In the genomic region with DNA sequence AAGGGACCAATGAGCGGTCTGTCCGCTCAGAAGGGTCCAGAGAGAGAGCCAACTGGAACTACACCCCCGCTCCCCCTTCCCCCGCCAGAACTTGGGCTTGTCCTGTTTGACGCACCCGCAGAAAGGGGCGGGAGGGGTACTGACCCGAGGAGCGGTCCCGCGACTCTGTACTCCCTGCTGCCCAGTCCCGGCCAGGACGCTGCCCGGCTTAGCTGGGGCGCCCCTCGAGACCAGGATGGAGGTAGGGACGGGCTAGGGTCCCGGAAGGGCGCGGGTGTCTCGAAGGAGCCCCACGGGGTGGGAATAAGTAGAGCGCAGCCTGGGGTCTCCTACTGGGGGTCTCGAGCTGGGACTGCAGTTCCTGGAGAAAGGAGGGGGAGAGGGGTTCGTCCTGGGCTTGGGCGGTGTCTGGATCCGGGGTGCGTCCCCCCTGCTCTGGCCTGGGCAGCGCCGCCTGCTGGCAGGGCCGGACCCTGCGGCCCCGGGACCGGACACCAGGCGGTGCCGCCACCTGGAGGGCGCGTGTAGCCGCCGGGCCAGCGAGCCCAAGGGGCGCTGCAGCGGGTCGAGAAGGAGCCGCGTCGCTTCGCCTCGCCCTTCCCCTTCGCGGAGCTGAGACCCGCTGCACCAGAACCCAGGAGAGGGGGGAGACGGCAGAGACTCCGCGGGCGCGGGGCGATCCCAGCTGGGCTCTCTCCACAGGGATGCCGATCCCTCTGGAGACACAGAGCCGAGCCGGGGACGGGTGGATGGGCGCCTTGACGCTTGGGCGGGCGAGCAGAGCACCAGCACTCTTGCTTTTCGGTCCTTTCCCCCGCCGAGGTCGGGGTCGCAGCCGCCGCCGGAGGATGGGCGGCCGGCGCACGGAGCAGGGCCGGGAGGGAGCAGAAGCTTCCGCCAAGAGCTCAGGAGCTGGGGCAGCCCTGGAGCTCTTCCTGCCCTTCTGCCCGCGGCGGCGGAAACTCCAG, we compare ENCODE assay signal across 8 cellular contexts. TPM values are rescaled to one million over a fixed set of nuclear protein-coding genes. Genes with fewer than 3 reads are reported as not detected.
A peak's percentile ranks its signal among the peaks of the same experiment; 100 is the strongest.
DNase-seq lines count a peak whose midpoint lies in the region; ATAC-seq and TF ChIP-seq lines count a peak whose summit lies in the region.

No MANE protein-coding gene starts in this region.

- H3K27ac ChIP-seq in HUES48 (ENCODE audit: low read depth, low read length) (peak overlapping the region; percentile 6), parathyroid adenoma (peak overlapping the region; percentile 82), transverse colon (peak overlapping the region; percentile 89 to 94 (median 92))

- peaks cover 55% of the 10 kb centered on the region for H3K27me3 ChIP-seq in HUES48 (ENCODE audit: control insufficient read depth, insufficient read depth, low read length)
- H3K27me3 ChIP-seq in parathyroid adenoma (ENCODE audit: control insufficient read depth, insufficient read depth, low read length): no peaks in the 10 kb centered on the region
- no peaks in the 10 kb centered on the region for H3K27me3 ChIP-seq in transverse colon

- peak overlapping the region; percentile 99 for H3K4me2 ChIP-seq in parathyroid adenoma (ENCODE audit: low read length)

- TF ChIP-seq POLR2A in Raji (IDR thresholded peaks at IDR 0.05; ENCODE audit: insufficient read depth, low read depth, low read length) (peak; percentile 53; the same call in 1 of the 2 replicates), transverse colon (IDR thresholded peaks at IDR 0.05) (no peak)

- WGBS in transverse colon (ENCODE audit: low coverage in 1 of 2), 2 donors: 0% methylated on average over 82 of the region's 84 CpGs; no CpG with 5 or more reads in 1 of the 2 donors

- H3K36me3 ChIP-seq in HUES48 (ENCODE audit: control insufficient read depth, insufficient read depth, low read length): no peaks in the 10 kb centered on the region
- H3K36me3 ChIP-seq in parathyroid adenoma (ENCODE audit: control insufficient read depth, insufficient read depth, low read length): no peaks in the 10 kb centered on the region
- no peaks in the 10 kb centered on the region for H3K36me3 ChIP-seq in transverse colon

- no peaks in the 10 kb centered on the region for H3K79me2 ChIP-seq in parathyroid adenoma

- DNase-seq in Daoy (ENCODE audit: low read depth) (peak; percentile 89), head of caudate nucleus (peak in 40 of 42 donors; percentile 9 to 87 (median 68)), transverse colon (peak; percentile 93)
- peak; percentile 72 for DNase-seq in activated naive CD4-positive, alpha-beta T cell treated with anti-CD3 and anti-CD28 coated beads, Interleukin-2, amount 50 U/mL, for 16 hours

- H3K9me3 ChIP-seq in HUES48 (ENCODE audit: control insufficient read depth, insufficient read depth, low read length): no peaks in the 10 kb centered on the region
- no peaks in the 10 kb centered on the region for H3K9me3 ChIP-seq in parathyroid adenoma (ENCODE audit: control insufficient read depth, low read length)
- H3K9me3 ChIP-seq in transverse colon: no peaks in the 10 kb centered on the region

- H2AFZ ChIP-seq in parathyroid adenoma: peak overlapping the region; percentile 99

- in situ Hi-C loops in transverse colon (cut with MboI; ENCODE audit: low pct_ligation_motif_present in 1 of 4, low pct_unique_long_range_greater_than_20kb in 1 of 4, low sequenced_read_pairs in 3 of 4): no loop called here

- peak; percentile 69 for ATAC-seq in GM21423 (IDR thresholded peaks at IDR 0.05; ENCODE audit: unreplicated experiment)

- TF ChIP-seq EP300 in transverse colon (IDR thresholded peaks at IDR 0.05; ENCODE audit: low read depth): no peak

- H3K4me1 ChIP-seq in HUES48 (ENCODE audit: control insufficient read depth, insufficient read depth, low read length): peaks cover 24% of the 10 kb centered on the region
- H3K4me1 ChIP-seq in parathyroid adenoma: peaks cover 19% of the 10 kb centered on the region
- H3K4me1 ChIP-seq in transverse colon: peaks cover 11 to 60% (median 43%) of the 10 kb centered on the region in 4 donors

- H3K4me3 ChIP-seq in HUES48 (ENCODE audit: low read depth, low read length): peak overlapping the region; percentile 72
- peak overlapping the region; percentile 85 for H3K4me3 ChIP-seq in parathyroid adenoma (ENCODE audit: low read depth, low read length)
- peak overlapping the region; percentile 42 to 83 (median 62) for H3K4me3 ChIP-seq in transverse colon

- intact Hi-C loops in head of caudate nucleus (cut with DNase I): no loop called here
- intact Hi-C loops in transverse colon (cut with DNase I; ENCODE audit: low total_unique reads): loop anchor here (10.0 kb wide), 1 partner anchor 1270 kb away; a partner anchor contains a TSS

- TF ChIP-seq CTCF in parathyroid adenoma (IDR thresholded peaks at IDR 0.05): peak; percentile 98
- TF ChIP-seq CTCF in transverse colon (IDR thresholded peaks at IDR 0.05): peak; percentile 98 to 100 (median 100)

- H3K9ac ChIP-seq in HUES48 (ENCODE audit: low read depth, low read length): no peak overlapping the region
- peak overlapping the region; percentile 17 for H3K9ac ChIP-seq in parathyroid adenoma

RNA-seq across cellular contexts. Expression of a gene that starts 3.7 kb away (rescaled TPM):
- total RNA-seq in Daoy (2014; rRNA removed; shearing (Covaris generic)): 9.1 and 11.5 TPM in 2 replicates
- 10 to 100 TPM; 20.6 to 53.5 (median 47.1) TPM for total RNA-seq in transverse colon

RNA-seq across cellular contexts. Expression of a gene that starts 25.7 kb away (rescaled TPM):
- 9.0 and 9.2 TPM in 2 replicates for total RNA-seq in Daoy (2014; rRNA removed; shearing (Covaris generic))
- total RNA-seq in transverse colon: 100 to 1,000 TPM; 112 to 170 (median 115) TPM

RNA-seq across cellular contexts. Expression of a gene that starts 37.4 kb away (rescaled TPM):
- total RNA-seq in Daoy (2014; rRNA removed; shearing (Covaris generic)): 132 and 146 TPM in 2 replicates
- total RNA-seq in transverse colon: 100 to 1,000 TPM in 1 of 4 donors, 10 to 100 TPM in 3; 82.9 to 143 (median 83.9) TPM

RNA-seq across cellular contexts. Expression of a gene that starts 51.1 kb away (rescaled TPM):
- total RNA-seq in Daoy (2014; rRNA removed; shearing (Covaris generic)): 0.51 and 4.7 TPM in 2 replicates
- total RNA-seq in transverse colon: 10 to 100 TPM in 1 of 4 donors, 1 to 10 TPM in 2, not detected in 1; 1.1 to 19.1 (median 3.3) TPM

Comparison
In these comparisons a context has a peak if more than half of its experiments do, and no peak if none do; other contexts are left out.
1. Peak in every context shown above with its lines: DNase-seq, ATAC-seq, H3K4me3 ChIP-seq and H3K27ac ChIP-seq.
2. H3K27ac ChIP-seq: peak in every context shown above with its lines; median percentile 92 in transverse colon; 82 in parathyroid adenoma; 6 in HUES48.
3. RNA of a gene that starts 25.7 kb away (total RNA-seq): 112 to 170 TPM in transverse colon; 9.0 to 9.2 TPM in Daoy; every median in the first group is over 10 times any median in the second.